Comparison of ENCODE assay signal across 30 cellular contexts in genomic region chr4:73891326-73891725, GRCh38. TPM values are rescaled to one million over a fixed set of nuclear protein-coding genes. Genes with fewer than 3 reads are reported as not detected.
"Had no signal": no experiment of that assay in that cellular context is flagged by ENCODE, and none has a peak within 500 bp of the region (broad histone marks: within the 10 kb centered on the region; RNA-seq: fewer than 3 reads in every experiment).

No MANE protein-coding gene starts in this region.

- H3K4me3 Mint-ChIP-seq: endodermal cell; naive thymus-derived CD4-positive, alpha-beta T cell; nephron progenitor cell had no signal

- H3K9me3 Mint-ChIP-seq: endodermal cell, nephron progenitor cell had no signal

- H3K27ac ChIP-seq: coronary artery, prostate gland, right lobe of liver, stomach, thoracic aorta, transverse colon had no signal

- H3K27me3 ChIP-seq: heart left ventricle, left lung, right lobe of liver, stomach, transverse colon had no signal

- H3K36me3 Mint-ChIP-seq: naive thymus-derived CD4-positive, alpha-beta T cell had no signal

- FAIRE-seq: endothelial cell of umbilical vein, frontal cortex had no signal

- H3K9me3 ChIP-seq: heart left ventricle, left lung, prostate gland, right lobe of liver, stomach, thoracic aorta, transverse colon had no signal

- H3K36me3 ChIP-seq: heart left ventricle, left lung, prostate gland, right lobe of liver, stomach, thoracic aorta, transverse colon had no signal

- H3K4me3 ChIP-seq: coronary artery, heart left ventricle, left lung, lung, prostate gland, right lobe of liver, stomach, thoracic aorta, transverse colon had no signal

- ATAC-seq: naive thymus-derived CD4-positive, alpha-beta T cell had no signal

- DNase-seq: caudate nucleus; effector CD4-positive, alpha-beta T cell; endodermal cell; erythroblast; heart left ventricle; hypothalamus; islet precursor cell; left lung; naive thymus-derived CD4-positive, alpha-beta T cell; nephron progenitor cell; right lobe of liver; stimulated activated CD4-positive, alpha-beta T cell treated with anti-CD3 and anti-CD28 coated beads, Interleukin-15, amount 100 ng/mL, for 24 hours; stimulated activated CD4-positive, alpha-beta T cell treated with anti-CD3 and anti-CD28 coated beads, Interleukin-1b, Interleukin-23, amount 100 ng/mL, for 48 hours; stimulated activated naive CD4-positive, alpha-beta T cell; stomach; substantia nigra; transverse colon had no signal

- H3K4me1 ChIP-seq: right lobe of liver had no signal

- H3K27ac Mint-ChIP-seq: endodermal cell; naive thymus-derived CD4-positive, alpha-beta T cell; nephron progenitor cell had no signal

- H3K4me1 Mint-ChIP-seq: naive thymus-derived CD4-positive, alpha-beta T cell; nephron progenitor cell had no signal

RNA-seq across cellular contexts. Expression of gene CXCL1, which starts 22.1 kb away (rescaled TPM):
- polyA plus RNA-seq: naive thymus-derived CD4-positive, alpha-beta T cell had no signal

RNA-seq across cellular contexts. Expression of gene PF4V1, which starts 38.2 kb away (rescaled TPM):
- total RNA-seq: cerebellum; dermis microvascular lymphatic vessel endothelial cell; endodermal cell; endothelial cell of umbilical vein; glomerular endothelial cell; left lung; lung; mesenteric fat pad; naive thymus-derived CD4-positive, alpha-beta T cell; osteoblast; prostate gland; right lobe of liver; stomach; thoracic aorta; transverse colon; ureter had no signal
- polyA plus RNA-seq: endothelial cell of umbilical vein; heart left ventricle; naive thymus-derived CD4-positive, alpha-beta T cell; stomach had no signal

RNA-seq across cellular contexts. Expression of gene CXCL6, which starts 54.8 kb away (rescaled TPM):
- total RNA-seq: mononuclear cell; naive thymus-derived CD4-positive, alpha-beta T cell; thoracic aorta; transverse colon had no signal
- polyA plus RNA-seq: naive thymus-derived CD4-positive, alpha-beta T cell had no signal
